Comparison of ENCODE assay signal across 23 cellular contexts in genomic region chr9:130214921-130215320, GRCh38. TPM values are rescaled to one million over a fixed set of nuclear protein-coding genes. Genes with fewer than 3 reads are reported as not detected.
DNase-seq lines count a peak whose midpoint lies in the region; ATAC-seq and TF ChIP-seq lines count a peak whose summit lies in the region.
"Had no signal": no experiment of that assay in that cellular context is flagged by ENCODE, and none has a peak within 500 bp of the region (broad histone marks: within the 10 kb centered on the region; RNA-seq: fewer than 3 reads in every experiment).

No MANE protein-coding gene starts in this region.

- H3K27ac Mint-ChIP-seq in activated T-helper 17 cell treated with anti-CD3 and anti-CD28 coated beads, Interleukin-2, amount 50 U/mL, for 72 hours: peak overlapping the region; percentile 33
- peak overlapping the region; percentile 16 for H3K27ac Mint-ChIP-seq in glutamatergic neuron (ENCODE audit: unreplicated experiment)
- no peak overlapping the region for H3K27ac Mint-ChIP-seq in activated naive CD4-positive, alpha-beta T cell treated with anti-CD3 and anti-CD28 coated beads, Interleukin-2, amount 50 U/mL, for 72 hours
- H3K27ac Mint-ChIP-seq: activated CD8-positive, alpha-beta memory T cell treated with anti-CD3 and anti-CD28 coated beads, Interleukin-2, amount 10 ng/mL, durations not matched to agents 7 days and 5 days; stimulated activated memory B cell treated with anti-CD40 and anti-IgM and Interleukin-4, amounts not matched to agents 10 μg/mL and 1 μg/mL and 100 μg/mL, for 72 hours; T-helper 17 cell had no signal

- no peak overlapping the region for H3K4me3 Mint-ChIP-seq in activated T-helper 17 cell treated with anti-CD3 and anti-CD28 coated beads, Interleukin-2, amount 50 U/mL, for 72 hours
- H3K4me3 Mint-ChIP-seq in glutamatergic neuron (ENCODE audit: unreplicated experiment): no peak overlapping the region
- H3K4me3 Mint-ChIP-seq: activated CD8-positive, alpha-beta memory T cell treated with anti-CD3 and anti-CD28 coated beads, Interleukin-2, amount 10 ng/mL, durations not matched to agents 7 days and 5 days; CD4-positive, CD25-positive, alpha-beta regulatory T cell; stimulated activated memory B cell treated with anti-CD40 and anti-IgM and Interleukin-4, amounts not matched to agents 10 μg/mL and 1 μg/mL and 100 μg/mL, for 72 hours; T-helper 17 cell had no signal

- peaks cover 69% of the 10 kb centered on the region for H3K4me1 ChIP-seq in stomach smooth muscle (ENCODE audit: control insufficient read depth, insufficient read depth, low read length)

- H3K4me3 ChIP-seq in stomach smooth muscle (ENCODE audit: low read length in 2 of 2) (no peak overlapping the region), MG63 (no peak overlapping the region)

- no peaks in the 10 kb centered on the region for H3K9me3 ChIP-seq in stomach smooth muscle (ENCODE audit: control insufficient read depth in 2 of 2, low read length in 2 of 2)
- H3K9me3 ChIP-seq in MG63: no peaks in the 10 kb centered on the region

- H3K27me3 ChIP-seq in stomach smooth muscle (ENCODE audit: control insufficient read depth in 1 of 2, insufficient read depth in 2 of 2, low read length in 2 of 2) (no peaks in the 10 kb centered on the region), MG63 (no peaks in the 10 kb centered on the region)

- DNase-seq in NCI-H524 (lab: John Stamatoyannopoulos, UW) (peak; percentile 61 to 73), NCI-H524 treated with DMSO at 0.1 percent for 48 hours (lab: John Stamatoyannopoulos, UW) (no peak), glutamatergic neuron (no peak), NOMO-1 treated with DMSO at 0.1 percent for 48 hours (lab: John Stamatoyannopoulos, UW; ENCODE audit: unreplicated experiment) (no peak), MG63 (no peak)
- DNase-seq in activated naive CD4-positive, alpha-beta T cell treated with anti-CD3 and anti-CD28 coated beads, Interleukin-2, amount 50 U/mL, for 72 hours (ENCODE audit: low spot score in 2 of 2): no peak
- DNase-seq: activated CD8-positive, alpha-beta memory T cell treated with anti-CD3 and anti-CD28 coated beads, Interleukin-2, amount 10 ng/mL, durations not matched to agents 7 days and 5 days; activated effector memory CD4-positive, alpha-beta T cell treated with Interleukin-2 at 50 U/mL for 16 hours; CD4-positive, CD25-positive, alpha-beta regulatory T cell; cerebellar nuclear complex; DND-41; GOT3; MM.1S; NCI-H2029; NCI-H526; SHP77 treated with DMSO at 0.1 percent for 48 hours; T-helper 17 cell had no signal

- H3K36me3 Mint-ChIP-seq in activated T-helper 17 cell treated with anti-CD3 and anti-CD28 coated beads, Interleukin-2, amount 50 U/mL, for 72 hours (ENCODE audit: low read depth): peaks cover 4% of the 10 kb centered on the region
- no peaks in the 10 kb centered on the region for H3K36me3 Mint-ChIP-seq in glutamatergic neuron (ENCODE audit: unreplicated experiment)
- no peaks in the 10 kb centered on the region for H3K36me3 Mint-ChIP-seq in activated naive CD4-positive, alpha-beta T cell treated with anti-CD3 and anti-CD28 coated beads, Interleukin-2, amount 50 U/mL, for 72 hours
- H3K36me3 Mint-ChIP-seq: activated CD8-positive, alpha-beta memory T cell treated with anti-CD3 and anti-CD28 coated beads, Interleukin-2, amount 10 ng/mL, durations not matched to agents 7 days and 5 days; CD4-positive, CD25-positive, alpha-beta regulatory T cell; stimulated activated memory B cell treated with anti-CD40 and anti-IgM and Interleukin-4, amounts not matched to agents 10 μg/mL and 1 μg/mL and 100 μg/mL, for 72 hours; type B pancreatic cell had no signal

- ATAC-seq in activated T-helper 17 cell treated with anti-CD3 and anti-CD28 coated beads, Interleukin-2, amount 50 U/mL, for 72 hours (replicated peaks): no peak
- ATAC-seq in activated naive CD4-positive, alpha-beta T cell treated with anti-CD3 and anti-CD28 coated beads, Interleukin-2, amount 50 U/mL, for 72 hours: no peak
- ATAC-seq: stimulated activated memory B cell treated with anti-CD40 and anti-IgM and Interleukin-4, amounts not matched to agents 10 μg/mL and 1 μg/mL and 100 μg/mL, for 72 hours; T-helper 17 cell had no signal

- H3K27me3 Mint-ChIP-seq in activated T-helper 17 cell treated with anti-CD3 and anti-CD28 coated beads, Interleukin-2, amount 50 U/mL, for 72 hours: no peaks in the 10 kb centered on the region
- peaks cover 18% of the 10 kb centered on the region for H3K27me3 Mint-ChIP-seq in glutamatergic neuron (ENCODE audit: unreplicated experiment)
- H3K27me3 Mint-ChIP-seq: activated CD8-positive, alpha-beta memory T cell treated with anti-CD3 and anti-CD28 coated beads, Interleukin-2, amount 10 ng/mL, durations not matched to agents 7 days and 5 days; CD4-positive, CD25-positive, alpha-beta regulatory T cell; type B pancreatic cell had no signal

- H3K36me3 ChIP-seq in stomach smooth muscle (ENCODE audit: control insufficient read depth in 2 of 2, insufficient read depth in 2 of 2, low read length in 2 of 2): peaks cover 6 to 12% of the 10 kb centered on the region in 2 donors
- peaks cover 5% of the 10 kb centered on the region for H3K36me3 ChIP-seq in MG63

- no peak overlapping the region for H3K9ac ChIP-seq in stomach smooth muscle (ENCODE audit: low read length in 2 of 2)

- H3K4me1 Mint-ChIP-seq in activated T-helper 17 cell treated with anti-CD3 and anti-CD28 coated beads, Interleukin-2, amount 50 U/mL, for 72 hours: no peaks in the 10 kb centered on the region
- H3K4me1 Mint-ChIP-seq in glutamatergic neuron (ENCODE audit: low read depth, unreplicated experiment): peaks cover 35% of the 10 kb centered on the region
- H3K4me1 Mint-ChIP-seq: T-helper 17 cell had no signal

- H3K9me3 Mint-ChIP-seq in activated T-helper 17 cell treated with anti-CD3 and anti-CD28 coated beads, Interleukin-2, amount 50 U/mL, for 72 hours: no peaks in the 10 kb centered on the region
- peaks cover 24% of the 10 kb centered on the region for H3K9me3 Mint-ChIP-seq in glutamatergic neuron (ENCODE audit: unreplicated experiment)
- no peaks in the 10 kb centered on the region for H3K9me3 Mint-ChIP-seq in activated naive CD4-positive, alpha-beta T cell treated with anti-CD3 and anti-CD28 coated beads, Interleukin-2, amount 50 U/mL, for 72 hours
- H3K9me3 Mint-ChIP-seq: CD4-positive, CD25-positive, alpha-beta regulatory T cell; stimulated activated memory B cell treated with anti-CD40 and anti-IgM and Interleukin-4, amounts not matched to agents 10 μg/mL and 1 μg/mL and 100 μg/mL, for 72 hours; type B pancreatic cell had no signal

- no peak for TF ChIP-seq CTCF in glutamatergic neuron (IDR thresholded peaks at IDR 0.05; ENCODE audit: partially characterized antibody, unreplicated experiment)

- peak overlapping the region; percentile 81 for H3K27ac ChIP-seq in stomach smooth muscle (ENCODE audit: low read length)

RNA-seq across cellular contexts. Expression of gene NCS1, which starts 42.7 kb away (rescaled TPM):
- 10 to 100 TPM; 14.0 to 30.4 TPM for total RNA-seq in activated T-helper 17 cell treated with anti-CD3 and anti-CD28 coated beads, Interleukin-2, amount 50 U/mL, for 72 hours
- total RNA-seq in glutamatergic neuron (ENCODE audit: unreplicated experiment): 312 TPM
- 10 to 100 TPM; 13.5 to 14.0 TPM for total RNA-seq in activated naive CD4-positive, alpha-beta T cell treated with anti-CD3 and anti-CD28 coated beads, Interleukin-2, amount 50 U/mL, for 72 hours
- total RNA-seq in MG63 (2014; rRNA removed; shearing (Covaris generic); ENCODE audit: low replicate concordance): 16.6 and 34.4 TPM in 2 replicates

RNA-seq across cellular contexts. Expression of gene HMCN2, which starts 50.6 kb away (rescaled TPM):
- total RNA-seq in activated T-helper 17 cell treated with anti-CD3 and anti-CD28 coated beads, Interleukin-2, amount 50 U/mL, for 72 hours: not detected
- total RNA-seq in glutamatergic neuron (ENCODE audit: unreplicated experiment): 9.3 TPM
- total RNA-seq in activated naive CD4-positive, alpha-beta T cell treated with anti-CD3 and anti-CD28 coated beads, Interleukin-2, amount 50 U/mL, for 72 hours: not detected
- total RNA-seq in MG63 (2014; rRNA removed; shearing (Covaris generic); ENCODE audit: low replicate concordance): 0.20 TPM in 1 of 2 replicates, not detected in the other
- total RNA-seq: activated CD8-positive, alpha-beta memory T cell treated with anti-CD3 and anti-CD28 coated beads, Interleukin-2, amount 10 ng/mL, durations not matched to agents 7 days and 5 days; CD4-positive, CD25-positive, alpha-beta regulatory T cell; fibroblast of villous mesenchyme; kidney epithelial cell had no signal

Comparison
In these comparisons a context has a peak if more than half of its experiments do, and no peak if none do; other contexts are left out.
1. DNase-seq: peak in NCI-H524 (2 of 2); none in NCI-H524 treated with DMSO at 0.1 percent for 48 hours (single experiment), glutamatergic neuron (single experiment), activated naive CD4-positive, alpha-beta T cell treated with anti-CD3 and anti-CD28 coated beads, Interleukin-2, amount 50 U/mL, for 72 hours (0 of 2), NOMO-1 treated with DMSO at 0.1 percent for 48 hours (single experiment) and MG63 (single experiment).
2. H3K27ac Mint-ChIP-seq: peak in activated T-helper 17 cell treated with anti-CD3 and anti-CD28 coated beads, Interleukin-2, amount 50 U/mL, for 72 hours (single experiment) and glutamatergic neuron (single experiment); none in activated naive CD4-positive, alpha-beta T cell treated with anti-CD3 and anti-CD28 coated beads, Interleukin-2, amount 50 U/mL, for 72 hours (0 of 2).